ENCODE assay signal across 1 cellular context in genomic region chr7:100655908-100656674, GRCh38.
A peak's percentile ranks its signal among the peaks of the same experiment; 100 is the strongest.
TF ChIP-seq lines count a peak whose summit lies in the region.

Gene ACTL6B, minus strand, starts transcription at chr7:100656448. Its CDS starts 94 bp downstream, at chr7:100656354.

TF ChIP-seq in HepG2, 621 proteins besides CTCF, POLR2A, EP300 and RAD21 (continued from another document and continues in another):
- TF ChIP-seq ZKSCAN1 (IDR thresholded peaks at IDR 0.05; ENCODE audit: low read length) (no peak), MIXL1 (CRISPR knock-in tag; IDR thresholded peaks at IDR 0.05) (no peak), KMT2A (CRISPR knock-in tag; IDR thresholded peaks at IDR 0.05) (no peak), ZNF619 (CRISPR knock-in tag; IDR thresholded peaks at IDR 0.05) (no peak), ZNF17 (CRISPR knock-in tag; IDR thresholded peaks at IDR 0.05) (no peak), E2F2 (CRISPR knock-in tag; IDR thresholded peaks at IDR 0.05; ENCODE audit: borderline replicate concordance) (no peak), BRCA1 (CRISPR knock-in tag; IDR thresholded peaks at IDR 0.05) (no peak), IRF2 (CRISPR knock-in tag; IDR thresholded peaks at IDR 0.05) (0 out of 2 replicates have a peak, but pooled peaks have one; percentile 51), ZUFSP (CRISPR knock-in tag; IDR thresholded peaks at IDR 0.05; ENCODE audit: borderline replicate concordance) (no peak), ZNF275 (CRISPR knock-in tag; IDR thresholded peaks at IDR 0.05; ENCODE audit: borderline replicate concordance) (no peak), CSRNP1 (CRISPR knock-in tag; IDR thresholded peaks at IDR 0.05) (peak; percentile 71; the same call in 1 of the 2 replicates), FOXO1 (CRISPR knock-in tag; IDR thresholded peaks at IDR 0.05) (no peak), NR2F2 (IDR thresholded peaks at IDR 0.05; ENCODE audit: borderline replicate concordance, low read depth) (no peak), RXRB (CRISPR knock-in tag; IDR thresholded peaks at IDR 0.05; ENCODE audit: borderline replicate concordance) (peak; percentile 50; the same call in 1 of the 2 replicates), ZNF546 (CRISPR knock-in tag; conservative IDR thresholded peaks at IDR 0.05) (peak; percentile 86), PAXIP1 (CRISPR knock-in tag; conservative IDR thresholded peaks at IDR 0.05) (no peak), ZNF549 (CRISPR knock-in tag; IDR thresholded peaks at IDR 0.05) (no peak), ZNF335 (CRISPR knock-in tag; IDR thresholded peaks at IDR 0.05) (no peak; the same call in 1 of the 2 replicates), SALL1 (CRISPR knock-in tag; IDR thresholded peaks at IDR 0.05) (peak; percentile 94), ZIK1 (CRISPR knock-in tag; IDR thresholded peaks at IDR 0.05; ENCODE audit: borderline replicate concordance, low read depth) (0 out of 2 replicates have a peak, but pooled peaks have one; percentile 29), ZNF24 (IDR thresholded peaks at IDR 0.05) (no peak), SMARCE1 (IDR thresholded peaks at IDR 0.05; ENCODE audit: borderline replicate concordance) (no peak), JDP2 (CRISPR knock-in tag; IDR thresholded peaks at IDR 0.05; ENCODE audit: borderline replicate concordance) (no peak), ZNF670 (CRISPR knock-in tag; IDR thresholded peaks at IDR 0.05; ENCODE audit: borderline replicate concordance) (0 out of 2 replicates have a peak, but pooled peaks have one; percentile 60), ZNF766 (CRISPR knock-in tag; IDR thresholded peaks at IDR 0.05; ENCODE audit: borderline replicate concordance) (0 out of 2 replicates have a peak, but pooled peaks have one; percentile 8), PATZ1 (CRISPR knock-in tag; IDR thresholded peaks at IDR 0.05) (peak; percentile 39; the same call in 1 of the 2 replicates), ZFYVE20 (CRISPR knock-in tag; IDR thresholded peaks at IDR 0.05; ENCODE audit: borderline replicate concordance, low read depth) (no peak; the same call in 1 of the 2 replicates), WIZ (CRISPR knock-in tag; IDR thresholded peaks at IDR 0.05) (peak; percentile 95), ATF1 (CRISPR knock-in tag; IDR thresholded peaks at IDR 0.05) (no peak), IRF1 (CRISPR knock-in tag; IDR thresholded peaks at IDR 0.05; ENCODE audit: low read depth) (no peak), GABPB1 (CRISPR knock-in tag; IDR thresholded peaks at IDR 0.05) (peak; percentile 74), ZNF468 (CRISPR knock-in tag; IDR thresholded peaks at IDR 0.05) (no peak), NR2F6 (IDR thresholded peaks at IDR 0.05) (no peak), NR2F6 (CRISPR knock-in tag; IDR thresholded peaks at IDR 0.05) (no peak), MXD4 (CRISPR knock-in tag; IDR thresholded peaks at IDR 0.05) (0 out of 2 replicates have a peak, but pooled peaks have one; percentile 25), NONO (IDR thresholded peaks at IDR 0.05) (no peak), NONO (CRISPR knock-in tag; conservative IDR thresholded peaks at IDR 0.05) (no peak), PCBP1 (IDR thresholded peaks at IDR 0.05; ENCODE audit: borderline replicate concordance, low read depth, low read length) (no peak), ZSCAN9 (CRISPR knock-in tag; IDR thresholded peaks at IDR 0.05; ENCODE audit: borderline replicate concordance) (peak; percentile 90; the same call in 1 of the 2 replicates), RNF219 (CRISPR knock-in tag; IDR thresholded peaks at IDR 0.05) (no peak), GMEB1 (CRISPR knock-in tag; IDR thresholded peaks at IDR 0.05; ENCODE audit: borderline replicate concordance) (peak; percentile 17; the same call in 1 of the 2 replicates), DMAP1 (CRISPR knock-in tag; IDR thresholded peaks at IDR 0.05) (no peak)
